Comparison of ENCODE assay signal across 1 cellular context in genomic region chr17:57544834-57545463, GRCh38.
TF ChIP-seq lines count a peak whose summit lies in the region.

No MANE protein-coding gene starts in this region.

TF ChIP-seq in GM23338, 12 proteins besides CTCF, POLR2A, EP300 and RAD21 (continued from another document):
- TF ChIP-seq EZH2 (IDR thresholded peaks at IDR 0.05; ENCODE audit: low read depth, unreplicated experiment), result no peak
- TF ChIP-seq STAT1 (IDR thresholded peaks at IDR 0.05; ENCODE audit: unreplicated experiment), result no peak
- no peak for TF ChIP-seq ZNF114 (CRISPR knock-in tag; IDR thresholded peaks at IDR 0.05)
- TF ChIP-seq EZH2phosphoT487 (IDR thresholded peaks at IDR 0.05; ENCODE audit: unreplicated experiment), result no peak
- no peak for TF ChIP-seq ZNF331 (CRISPR knock-in tag; IDR thresholded peaks at IDR 0.05; ENCODE audit: low read depth)
- TF ChIP-seq POLR2AphosphoS5 (IDR thresholded peaks at IDR 0.05; ENCODE audit: low read depth), result no peak
- no peak for TF ChIP-seq REST (IDR thresholded peaks at IDR 0.05; ENCODE audit: unreplicated experiment)
- TF ChIP-seq CREB1 (CRISPR knock-in tag; IDR thresholded peaks at IDR 0.05; ENCODE audit: low read depth), result no peak
- TF ChIP-seq NANOG (IDR thresholded peaks at IDR 0.05; ENCODE audit: borderline replicate concordance), result no peak
